In the genomic region with DNA sequence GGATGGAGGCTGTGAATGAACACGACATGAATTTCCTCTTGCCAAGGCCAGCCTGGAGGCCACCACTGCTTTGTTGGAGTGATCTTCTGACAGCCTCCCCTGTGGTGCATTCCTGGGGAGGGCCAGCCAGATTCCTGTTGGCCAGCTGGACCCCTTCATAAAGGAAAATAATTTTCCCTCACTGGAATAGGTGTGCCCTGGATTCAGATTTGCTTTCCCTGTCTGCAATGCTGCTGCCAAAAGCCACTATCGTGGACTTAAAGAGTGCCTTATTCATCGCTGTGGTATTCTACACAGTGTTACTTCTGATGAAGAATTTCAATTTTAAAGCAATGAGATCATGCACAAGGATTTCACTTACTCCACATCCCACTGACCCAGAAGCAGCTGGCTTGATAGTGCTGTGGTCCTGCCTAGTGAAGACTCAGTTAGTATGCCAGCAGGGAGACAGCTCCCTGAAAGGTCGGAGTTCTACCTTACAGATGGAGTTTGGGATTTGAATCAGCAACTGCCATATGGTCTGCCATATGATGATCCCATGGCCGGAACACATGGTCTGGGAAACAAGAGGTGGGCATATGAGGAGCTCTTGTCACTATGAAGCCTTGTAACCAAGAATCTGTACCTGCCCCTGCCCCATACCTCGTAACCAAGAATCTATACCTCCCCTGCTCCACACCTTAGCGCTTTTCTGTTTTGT, we compare ENCODE assay signal across 1 cellular context.
TF ChIP-seq lines count a peak whose summit lies in the region.

No MANE protein-coding gene starts in this region.

TF ChIP-seq in GM23338, 12 proteins besides CTCF, POLR2A, EP300 and RAD21 (continued from another document):
- TF ChIP-seq, protein P1, sequence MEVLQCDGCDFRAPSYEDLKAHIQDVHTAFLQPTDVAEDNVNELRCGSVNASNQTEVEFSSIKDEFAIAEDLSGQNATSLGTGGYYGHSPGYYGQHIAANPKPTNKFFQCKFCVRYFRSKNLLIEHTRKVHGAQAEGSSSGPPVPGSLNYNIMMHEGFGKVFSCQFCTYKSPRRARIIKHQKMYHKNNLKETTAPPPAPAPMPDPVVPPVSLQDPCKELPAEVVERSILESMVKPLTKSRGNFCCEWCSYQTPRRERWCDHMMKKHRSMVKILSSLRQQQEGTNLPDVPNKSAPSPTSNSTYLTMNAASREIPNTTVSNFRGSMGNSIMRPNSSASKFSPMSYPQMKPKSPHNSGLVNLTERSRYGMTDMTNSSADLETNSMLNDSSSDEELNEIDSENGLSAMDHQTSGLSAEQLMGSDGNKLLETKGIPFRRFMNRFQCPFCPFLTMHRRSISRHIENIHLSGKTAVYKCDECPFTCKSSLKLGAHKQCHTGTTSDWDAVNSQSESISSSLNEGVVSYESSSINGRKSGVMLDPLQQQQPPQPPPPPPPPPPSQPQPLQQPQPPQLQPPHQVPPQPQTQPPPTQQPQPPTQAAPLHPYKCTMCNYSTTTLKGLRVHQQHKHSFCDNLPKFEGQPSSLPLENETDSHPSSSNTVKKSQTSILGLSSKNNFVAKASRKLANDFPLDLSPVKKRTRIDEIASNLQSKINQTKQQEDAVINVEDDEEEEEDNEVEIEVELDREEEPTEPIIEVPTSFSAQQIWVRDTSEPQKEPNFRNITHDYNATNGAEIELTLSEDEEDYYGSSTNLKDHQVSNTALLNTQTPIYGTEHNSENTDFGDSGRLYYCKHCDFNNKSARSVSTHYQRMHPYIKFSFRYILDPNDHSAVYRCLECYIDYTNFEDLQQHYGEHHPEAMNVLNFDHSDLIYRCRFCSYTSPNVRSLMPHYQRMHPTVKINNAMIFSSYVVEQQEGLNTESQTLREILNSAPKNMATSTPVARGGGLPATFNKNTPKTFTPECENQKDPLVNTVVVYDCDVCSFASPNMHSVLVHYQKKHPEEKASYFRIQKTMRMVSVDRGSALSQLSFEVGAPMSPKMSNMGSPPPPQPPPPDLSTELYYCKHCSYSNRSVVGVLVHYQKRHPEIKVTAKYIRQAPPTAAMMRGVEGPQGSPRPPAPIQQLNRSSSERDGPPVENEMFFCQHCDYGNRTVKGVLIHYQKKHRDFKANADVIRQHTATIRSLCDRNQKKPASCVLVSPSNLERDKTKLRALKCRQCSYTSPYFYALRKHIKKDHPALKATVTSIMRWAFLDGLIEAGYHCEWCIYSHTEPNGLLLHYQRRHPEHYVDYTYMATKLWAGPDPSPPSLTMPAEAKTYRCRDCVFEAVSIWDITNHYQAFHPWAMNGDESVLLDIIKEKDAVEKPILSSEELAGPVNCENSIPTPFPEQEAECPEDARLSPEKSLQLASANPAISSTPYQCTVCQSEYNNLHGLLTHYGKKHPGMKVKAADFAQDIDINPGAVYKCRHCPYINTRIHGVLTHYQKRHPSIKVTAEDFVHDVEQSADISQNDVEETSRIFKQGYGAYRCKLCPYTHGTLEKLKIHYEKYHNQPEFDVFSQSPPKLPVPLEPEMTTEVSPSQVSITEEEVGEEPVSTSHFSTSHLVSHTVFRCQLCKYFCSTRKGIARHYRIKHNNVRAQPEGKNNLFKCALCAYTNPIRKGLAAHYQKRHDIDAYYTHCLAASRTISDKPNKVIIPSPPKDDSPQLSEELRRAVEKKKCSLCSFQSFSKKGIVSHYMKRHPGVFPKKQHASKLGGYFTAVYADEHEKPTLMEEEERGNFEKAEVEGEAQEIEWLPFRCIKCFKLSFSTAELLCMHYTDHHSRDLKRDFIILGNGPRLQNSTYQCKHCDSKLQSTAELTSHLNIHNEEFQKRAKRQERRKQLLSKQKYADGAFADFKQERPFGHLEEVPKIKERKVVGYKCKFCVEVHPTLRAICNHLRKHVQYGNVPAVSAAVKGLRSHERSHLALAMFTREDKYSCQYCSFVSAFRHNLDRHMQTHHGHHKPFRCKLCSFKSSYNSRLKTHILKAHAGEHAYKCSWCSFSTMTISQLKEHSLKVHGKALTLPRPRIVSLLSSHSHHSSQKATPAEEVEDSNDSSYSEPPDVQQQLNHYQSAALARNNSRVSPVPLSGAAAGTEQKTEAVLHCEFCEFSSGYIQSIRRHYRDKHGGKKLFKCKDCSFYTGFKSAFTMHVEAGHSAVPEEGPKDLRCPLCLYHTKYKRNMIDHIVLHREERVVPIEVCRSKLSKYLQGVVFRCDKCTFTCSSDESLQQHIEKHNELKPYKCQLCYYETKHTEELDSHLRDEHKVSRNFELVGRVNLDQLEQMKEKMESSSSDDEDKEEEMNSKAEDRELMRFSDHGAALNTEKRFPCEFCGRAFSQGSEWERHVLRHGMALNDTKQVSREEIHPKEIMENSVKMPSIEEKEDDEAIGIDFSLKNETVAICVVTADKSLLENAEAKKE (CRISPR knock-in tag; IDR thresholded peaks at IDR 0.05): no peak
